ENCODE assay signal across 16 cellular contexts in the genomic region with DNA sequence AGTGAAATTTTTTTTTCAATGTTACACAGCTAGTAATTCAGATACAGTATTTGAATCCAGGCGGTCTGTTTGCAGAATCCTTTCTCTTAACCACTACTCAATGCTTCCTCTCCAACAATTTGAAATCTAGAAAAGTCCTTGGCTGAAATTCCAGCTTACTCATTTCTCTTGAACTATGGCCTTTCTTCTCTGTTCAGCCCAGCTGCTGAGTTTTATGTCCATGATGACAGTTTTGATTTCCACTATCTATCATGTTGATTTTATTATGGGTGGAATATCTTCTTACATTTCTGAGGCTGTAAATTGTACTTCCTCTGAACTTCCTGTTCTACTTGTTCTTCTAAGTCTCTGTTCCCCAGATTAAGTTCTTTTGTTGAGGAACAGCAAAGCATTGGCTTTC.
"Had no signal": no experiment of that assay in that cellular context is flagged by ENCODE, and none has a peak within 500 bp of the region (broad histone marks: within the 10 kb centered on the region; RNA-seq: fewer than 3 reads in every experiment).

No MANE protein-coding gene starts in this region.

- H3K36me3 Mint-ChIP-seq: naive thymus-derived CD8-positive, alpha-beta T cell had no signal

- FAIRE-seq: TTC549, urothelium cell line had no signal

- DNase-seq: activated B cell treated with CpG ODN at 0.5 μM for 24 hours; activated CD4-positive, alpha-beta T cell treated with anti-CD3 and anti-CD28 coated beads, Interleukin-2, amount 10 ng/mL, durations not matched to agents 7 days and 5 days; activated CD8-positive, alpha-beta memory T cell treated with anti-CD3 and anti-CD28 coated beads for 24 hours; activated naive CD4-positive, alpha-beta T cell treated with anti-CD3 and anti-CD28 coated beads, Interleukin-2, amount 50 U/mL, for 16 hours; amniotic stem cell; hippocampal formation; kidney glomerular epithelial cell; naive thymus-derived CD8-positive, alpha-beta T cell; stimulated activated CD4-positive, alpha-beta T cell treated with anti-CD3 and anti-CD28 coated beads, Interleukin-15, amount 100 ng/mL, for 24 hours; stimulated activated CD4-positive, alpha-beta T cell treated with anti-CD3 and anti-CD28 coated beads, Interleukin-4, amount 100 ng/mL, for 24 hours; stomach; T-helper 17 cell had no signal

- H3K27me3 Mint-ChIP-seq: activated B cell treated with CpG ODN at 0.5 μM for 24 hours; activated CD4-positive, alpha-beta T cell treated with anti-CD3 and anti-CD28 coated beads, Interleukin-2, amount 10 ng/mL, durations not matched to agents 7 days and 5 days; activated T-helper 17 cell treated with anti-CD3 and anti-CD28 coated beads, Interleukin-2, amount 50 U/mL, for 72 hours; T-helper 17 cell had no signal

- H3K27ac Mint-ChIP-seq: activated B cell treated with CpG ODN at 0.5 μM for 24 hours; activated CD4-positive, alpha-beta T cell treated with anti-CD3 and anti-CD28 coated beads, Interleukin-2, amount 10 ng/mL, durations not matched to agents 7 days and 5 days; activated T-helper 17 cell treated with anti-CD3 and anti-CD28 coated beads, Interleukin-2, amount 50 U/mL, for 72 hours; naive thymus-derived CD8-positive, alpha-beta T cell; T-helper 17 cell had no signal

- H3K4me1 Mint-ChIP-seq: activated B cell treated with CpG ODN at 0.5 μM for 24 hours; activated CD4-positive, alpha-beta T cell treated with anti-CD3 and anti-CD28 coated beads, Interleukin-2, amount 10 ng/mL, durations not matched to agents 7 days and 5 days; activated T-helper 17 cell treated with anti-CD3 and anti-CD28 coated beads, Interleukin-2, amount 50 U/mL, for 72 hours; naive thymus-derived CD8-positive, alpha-beta T cell; T-helper 17 cell had no signal

- H3K4me1 ChIP-seq: stomach had no signal

- H3K27me3 ChIP-seq: stomach had no signal

- H3K4me3 Mint-ChIP-seq: activated B cell treated with CpG ODN at 0.5 μM for 24 hours; activated CD4-positive, alpha-beta T cell treated with anti-CD3 and anti-CD28 coated beads, Interleukin-2, amount 10 ng/mL, durations not matched to agents 7 days and 5 days; activated T-helper 17 cell treated with anti-CD3 and anti-CD28 coated beads, Interleukin-2, amount 50 U/mL, for 72 hours; naive thymus-derived CD8-positive, alpha-beta T cell; T-helper 17 cell had no signal

- H3K36me3 ChIP-seq: stomach had no signal

- H3K4me3 ChIP-seq: lung, stomach had no signal

- H3K27ac ChIP-seq: stomach had no signal

- H3K9me3 ChIP-seq: stomach had no signal
